Comparison of ENCODE assay signal across 31 cellular contexts in the genomic region with DNA sequence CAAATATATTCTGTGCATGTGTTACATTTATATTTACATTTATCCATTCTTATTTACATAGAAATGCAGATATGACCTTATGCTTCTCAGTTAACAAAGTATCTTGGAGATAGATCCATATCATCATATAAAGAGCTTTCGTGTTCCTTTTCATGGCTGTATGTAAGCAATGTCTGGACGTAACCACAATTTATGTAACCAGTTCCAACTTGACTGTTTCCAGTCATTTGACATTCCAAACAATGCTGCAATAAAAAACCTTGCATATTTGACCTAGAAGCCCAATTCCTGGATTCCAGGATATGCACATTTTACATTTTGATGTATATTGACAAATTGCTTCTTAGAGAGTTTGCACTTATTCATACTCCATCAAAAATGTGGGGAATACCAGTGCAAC.
"Had no signal": no experiment of that assay in that cellular context is flagged by ENCODE, and none has a peak within 500 bp of the region (broad histone marks: within the 10 kb centered on the region; RNA-seq: fewer than 3 reads in every experiment).

No MANE protein-coding gene starts in this region.

- H3K9me3 Mint-ChIP-seq: activated CD4-positive, alpha-beta T cell treated with anti-CD3 and anti-CD28 coated beads, Interleukin-2, amount 10 ng/mL, durations not matched to agents 24 days and 14 days; activated naive CD4-positive, alpha-beta T cell treated with anti-CD3 and anti-CD28 coated beads for 36 hours; activated T-helper 1 cell treated with anti-CD3 and anti-CD28 coated beads, Interleukin-12 subunit alpha, Interleukin-12 subunit beta, Interleukin-2, Interleukin-4 antibody, amounts not matched to agents 30 ng/mL and 10 ng/mL and 1 ng/mL, durations not matched to agents 14 hours and 24 hours and 36 hours had no signal

- H3K4me1 Mint-ChIP-seq: activated CD4-positive, alpha-beta T cell treated with anti-CD3 and anti-CD28 coated beads, Interleukin-2, amount 10 ng/mL, durations not matched to agents 24 days and 14 days; T-cell; T-helper 17 cell had no signal

- H3K27ac Mint-ChIP-seq: activated CD4-positive, alpha-beta T cell treated with anti-CD3 and anti-CD28 coated beads, Interleukin-2, amount 10 ng/mL, durations not matched to agents 24 days and 14 days; activated CD8-positive, alpha-beta T cell treated with anti-CD3 and anti-CD28 coated beads for 36 hours; activated naive CD4-positive, alpha-beta T cell treated with anti-CD3 and anti-CD28 coated beads for 36 hours; activated naive CD4-positive, alpha-beta T cell treated with anti-CD3 and anti-CD28 coated beads, Interleukin-2, amount 50 U/mL, for 72 hours; activated T-helper 1 cell treated with anti-CD3 and anti-CD28 coated beads, Interleukin-12 subunit alpha, Interleukin-12 subunit beta, Interleukin-2, Interleukin-4 antibody, amounts not matched to agents 30 ng/mL and 10 ng/mL and 1 ng/mL, durations not matched to agents 14 hours and 24 hours and 36 hours; T-cell; T-helper 17 cell had no signal

- H3K36me3 ChIP-seq: adrenal gland, Peyer's patch had no signal

- H3K36me3 Mint-ChIP-seq: activated naive CD4-positive, alpha-beta T cell treated with anti-CD3 and anti-CD28 coated beads, Interleukin-2, amount 50 U/mL, for 72 hours; T-cell had no signal

- H3K4me1 ChIP-seq: adrenal gland, body of pancreas, Peyer's patch had no signal

- DNase-seq: activated CD4-positive, alpha-beta T cell treated with anti-CD3 and anti-CD28 coated beads, Interleukin-2, amount 10 ng/mL, durations not matched to agents 24 days and 14 days; activated CD4-positive, alpha-beta T cell treated with anti-CD3 and anti-CD28 coated beads, Interleukin-2, amount 50 U/mL, for 4 hours; activated CD8-positive, alpha-beta T cell treated with anti-CD3 and anti-CD28 coated beads for 36 hours; activated gamma-delta T cell treated with Interleukin-2 at 50 U/mL for 16 hours; activated naive CD4-positive, alpha-beta T cell treated with anti-CD3 and anti-CD28 coated beads for 36 hours; activated T-cell treated with anti-CD3 and anti-CD28 coated beads for 4 hours; activated T-cell treated with anti-CD3 and anti-CD28 coated beads, Interleukin-2, amount 50 U/mL, for 4 hours; adrenal gland; body of pancreas; central memory CD4-positive, alpha-beta T cell; Kasumi-1; KG1; MM.1S; MV-4-11; NCI-H1092; NCI-H1436 treated with DMSO at 0.1 percent for 48 hours; NCI-H1694 treated with DMSO at 0.1 percent for 48 hours; NCI-H2029; NCI-H345; NCI-H524 treated with DMSO at 0.1 percent for 48 hours; PC-3; Peyer's patch; RPMI8226; SIG-M5; T-cell; T-helper 17 cell; T-helper 9 cell had no signal

- ATAC-seq: activated CD8-positive, alpha-beta T cell treated with anti-CD3 and anti-CD28 coated beads for 36 hours; activated naive CD4-positive, alpha-beta T cell treated with anti-CD3 and anti-CD28 coated beads, Interleukin-2, amount 50 U/mL, for 72 hours; activated T-cell treated with anti-CD3 and anti-CD28 coated beads, Interleukin-2, amount 50 U/mL, for 4 hours; body of pancreas; PC-3; Right ventricle myocardium inferior; SK-N-SH treated with all-trans-retinoic acid at 6 μM for 48 hours; T-cell; T-helper 17 cell had no signal

- H3K9me3 ChIP-seq: adrenal gland, body of pancreas, Peyer's patch had no signal

- H3K4me3 ChIP-seq: adrenal gland, body of pancreas, Peyer's patch had no signal

- H3K27ac ChIP-seq: adrenal gland, body of pancreas, Peyer's patch had no signal

- H3K4me3 Mint-ChIP-seq: activated CD4-positive, alpha-beta T cell treated with anti-CD3 and anti-CD28 coated beads, Interleukin-2, amount 10 ng/mL, durations not matched to agents 24 days and 14 days; activated CD8-positive, alpha-beta T cell treated with anti-CD3 and anti-CD28 coated beads for 36 hours; activated naive CD4-positive, alpha-beta T cell treated with anti-CD3 and anti-CD28 coated beads for 36 hours; activated T-cell treated with anti-CD3 and anti-CD28 coated beads, Interleukin-2, amount 50 U/mL, for 4 hours; activated T-helper 1 cell treated with anti-CD3 and anti-CD28 coated beads, Interleukin-12 subunit alpha, Interleukin-12 subunit beta, Interleukin-2, Interleukin-4 antibody, amounts not matched to agents 30 ng/mL and 10 ng/mL and 1 ng/mL, durations not matched to agents 14 hours and 24 hours and 36 hours; T-cell; T-helper 17 cell had no signal

- H3K27me3 ChIP-seq: adrenal gland, body of pancreas, Peyer's patch had no signal

- H3K27me3 Mint-ChIP-seq: T-helper 17 cell had no signal
